ENCODE assay signal across 7 cellular contexts in the genomic region with DNA sequence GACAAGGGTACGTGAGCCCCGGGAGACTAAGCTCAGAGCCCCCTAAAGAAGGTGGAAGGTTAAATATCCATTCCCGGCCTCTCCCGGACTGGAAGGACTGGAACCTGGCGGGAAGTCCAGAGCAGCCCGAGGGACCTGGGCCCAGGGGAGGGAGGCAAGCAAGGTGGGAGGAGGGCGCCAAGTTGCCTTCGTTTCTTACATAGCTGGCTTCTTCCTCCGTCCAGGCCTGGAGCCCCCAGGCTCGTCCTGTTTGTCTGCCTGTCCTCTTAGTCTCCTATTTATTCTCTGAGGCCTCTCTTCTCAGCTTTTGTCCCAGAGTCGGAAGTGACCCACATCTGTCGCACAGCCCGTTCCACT. TPM values are rescaled to one million over a fixed set of nuclear protein-coding genes. Genes with fewer than 3 reads are reported as not detected.
A peak's percentile ranks its signal among the peaks of the same experiment; 100 is the strongest.
DNase-seq lines count a peak whose midpoint lies in the region; ATAC-seq and TF ChIP-seq lines count a peak whose summit lies in the region.

No MANE protein-coding gene starts in this region.

- TF ChIP-seq CTCF in GM23338 (conservative IDR thresholded peaks at IDR 0.05; ENCODE audit: low read depth in 2 of 2) = no peak
- no peak for TF ChIP-seq CTCF in endothelial cell (IDR thresholded peaks at IDR 0.05; ENCODE audit: unreplicated experiment)
- TF ChIP-seq CTCF in neutrophil (IDR thresholded peaks at IDR 0.05) = no peak

- peaks cover 8% of the 10 kb centered on the region for H3K9me2 ChIP-seq in GM23338 (ENCODE audit: insufficient read depth)

- peaks cover 15% of the 10 kb centered on the region for H3F3A ChIP-seq in GM23338 (replicated peaks; ENCODE audit: low read depth)

- no peaks in the 10 kb centered on the region for H3K36me3 ChIP-seq in GM23338 (ENCODE audit: insufficient read depth)
- no peaks in the 10 kb centered on the region for H3K36me3 ChIP-seq in SJSA1
- H3K36me3 ChIP-seq in neutrophil = no peaks in the 10 kb centered on the region

- peak overlapping the region; percentile 100 for H3K4me3 Mint-ChIP-seq in GM23338
- H3K4me3 Mint-ChIP-seq in endothelial cell (ENCODE audit: unreplicated experiment) = peak overlapping the region; percentile 95

- H3K27ac ChIP-seq in GM23338 (ENCODE audit: low read depth) (peak overlapping the region; percentile 97), SJSA1 (peak overlapping the region; percentile 54), neutrophil (peak overlapping the region; percentile 81)

- peaks cover 57% of the 10 kb centered on the region for H3K36me3 Mint-ChIP-seq in GM23338 (ENCODE audit: low read depth)
- peaks cover 8% of the 10 kb centered on the region for H3K36me3 Mint-ChIP-seq in endothelial cell (ENCODE audit: low read depth, unreplicated experiment)

- H3K4me1 ChIP-seq in GM23338 (ENCODE audit: insufficient read depth) (peaks cover 18% of the 10 kb centered on the region), SJSA1 (replicated peaks) (peaks cover 20% of the 10 kb centered on the region), neutrophil (ENCODE audit: control insufficient read depth in 1 of 2, insufficient read depth in 1 of 2, low read depth in 1 of 2, low read length in 1 of 2) (peaks cover 12 to 14% of the 10 kb centered on the region in 2 experiments)

- 0 out of 2 replicates have a peak overlapping the region, but pooled peaks have one; percentile 23 for H2AFZ ChIP-seq in GM23338

- H4K20me1 ChIP-seq in GM23338 (replicated peaks; ENCODE audit: insufficient read depth) = peaks cover 5% of the 10 kb centered on the region; the same call in 1 of the 2 replicates

- H3K79me2 ChIP-seq in GM23338 (replicated peaks; ENCODE audit: insufficient read depth) = peaks cover 22% of the 10 kb centered on the region

- H3K4me2 ChIP-seq in GM23338 = peak overlapping the region; percentile 100

- peak; percentile 30 for DNase-seq in GM23338 (ENCODE audit: low spot score)
- DNase-seq in SJSA1 (ENCODE audit: low read depth in 1 of 2, low spot score in 2 of 2) = no peak
- peak; percentile 13 for DNase-seq in endothelial cell (ENCODE audit: low spot score)
- DNase-seq in NCI-H748 (lab: John Stamatoyannopoulos, UW; ENCODE audit: unreplicated experiment) = no peak
- DNase-seq in islet precursor cell = no peak
- DNase-seq in NCI-H510A (lab: John Stamatoyannopoulos, UW) = no peak

- H3K27me3 Mint-ChIP-seq in GM23338 (ENCODE audit: insufficient read depth, low read depth, poor library complexity) = peaks cover 24% of the 10 kb centered on the region
- H3K27me3 Mint-ChIP-seq in endothelial cell (ENCODE audit: unreplicated experiment) = peaks cover 10% of the 10 kb centered on the region

- H3K9me3 Mint-ChIP-seq in GM23338 (peaks cover 3% of the 10 kb centered on the region; the same call in 2 of the 3 replicates), endothelial cell (ENCODE audit: unreplicated experiment) (no peaks in the 10 kb centered on the region)

- H3K9me3 ChIP-seq in SJSA1 (replicated peaks) (0 out of 2 replicates have a peak, but pooled peaks cover 2% of the 10 kb centered on the region), neutrophil (no peaks in the 10 kb centered on the region)

- H3K27me3 ChIP-seq in GM23338 (ENCODE audit: insufficient read depth) (no peaks in the 10 kb centered on the region), SJSA1 (replicated peaks) (no peaks in the 10 kb centered on the region), neutrophil (peaks cover 38% of the 10 kb centered on the region)

- H3K27ac Mint-ChIP-seq in GM23338 (peak overlapping the region; percentile 96), endothelial cell (ENCODE audit: unreplicated experiment) (peak overlapping the region; percentile 74)

- peak; percentile 0 for ATAC-seq in GM23338

- H3K4me1 Mint-ChIP-seq in GM23338 = peaks cover 33% of the 10 kb centered on the region
- peaks cover 18% of the 10 kb centered on the region for H3K4me1 Mint-ChIP-seq in endothelial cell (ENCODE audit: unreplicated experiment)

- H3K4me3 ChIP-seq in GM23338 (peak overlapping the region; percentile 100), SJSA1 (peak overlapping the region; percentile 85), neutrophil (ENCODE audit: low read depth in 1 of 2, low read length in 1 of 2) (peak overlapping the region; percentile 74 to 99)

TF ChIP-seq in GM23338, 12 proteins besides CTCF, POLR2A, EP300 and RAD21 (continues in another document):
- TF ChIP-seq, protein P1, sequence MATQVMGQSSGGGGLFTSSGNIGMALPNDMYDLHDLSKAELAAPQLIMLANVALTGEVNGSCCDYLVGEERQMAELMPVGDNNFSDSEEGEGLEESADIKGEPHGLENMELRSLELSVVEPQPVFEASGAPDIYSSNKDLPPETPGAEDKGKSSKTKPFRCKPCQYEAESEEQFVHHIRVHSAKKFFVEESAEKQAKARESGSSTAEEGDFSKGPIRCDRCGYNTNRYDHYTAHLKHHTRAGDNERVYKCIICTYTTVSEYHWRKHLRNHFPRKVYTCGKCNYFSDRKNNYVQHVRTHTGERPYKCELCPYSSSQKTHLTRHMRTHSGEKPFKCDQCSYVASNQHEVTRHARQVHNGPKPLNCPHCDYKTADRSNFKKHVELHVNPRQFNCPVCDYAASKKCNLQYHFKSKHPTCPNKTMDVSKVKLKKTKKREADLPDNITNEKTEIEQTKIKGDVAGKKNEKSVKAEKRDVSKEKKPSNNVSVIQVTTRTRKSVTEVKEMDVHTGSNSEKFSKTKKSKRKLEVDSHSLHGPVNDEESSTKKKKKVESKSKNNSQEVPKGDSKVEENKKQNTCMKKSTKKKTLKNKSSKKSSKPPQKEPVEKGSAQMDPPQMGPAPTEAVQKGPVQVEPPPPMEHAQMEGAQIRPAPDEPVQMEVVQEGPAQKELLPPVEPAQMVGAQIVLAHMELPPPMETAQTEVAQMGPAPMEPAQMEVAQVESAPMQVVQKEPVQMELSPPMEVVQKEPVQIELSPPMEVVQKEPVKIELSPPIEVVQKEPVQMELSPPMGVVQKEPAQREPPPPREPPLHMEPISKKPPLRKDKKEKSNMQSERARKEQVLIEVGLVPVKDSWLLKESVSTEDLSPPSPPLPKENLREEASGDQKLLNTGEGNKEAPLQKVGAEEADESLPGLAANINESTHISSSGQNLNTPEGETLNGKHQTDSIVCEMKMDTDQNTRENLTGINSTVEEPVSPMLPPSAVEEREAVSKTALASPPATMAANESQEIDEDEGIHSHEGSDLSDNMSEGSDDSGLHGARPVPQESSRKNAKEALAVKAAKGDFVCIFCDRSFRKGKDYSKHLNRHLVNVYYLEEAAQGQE (IDR thresholded peaks at IDR 0.05; ENCODE audit: unreplicated experiment) = no peak
- TF ChIP-seq, protein P2, sequence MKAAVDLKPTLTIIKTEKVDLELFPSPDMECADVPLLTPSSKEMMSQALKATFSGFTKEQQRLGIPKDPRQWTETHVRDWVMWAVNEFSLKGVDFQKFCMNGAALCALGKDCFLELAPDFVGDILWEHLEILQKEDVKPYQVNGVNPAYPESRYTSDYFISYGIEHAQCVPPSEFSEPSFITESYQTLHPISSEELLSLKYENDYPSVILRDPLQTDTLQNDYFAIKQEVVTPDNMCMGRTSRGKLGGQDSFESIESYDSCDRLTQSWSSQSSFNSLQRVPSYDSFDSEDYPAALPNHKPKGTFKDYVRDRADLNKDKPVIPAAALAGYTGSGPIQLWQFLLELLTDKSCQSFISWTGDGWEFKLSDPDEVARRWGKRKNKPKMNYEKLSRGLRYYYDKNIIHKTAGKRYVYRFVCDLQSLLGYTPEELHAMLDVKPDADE (IDR thresholded peaks at IDR 0.05) = no peak
- TF ChIP-seq NANOG (IDR thresholded peaks at IDR 0.05; ENCODE audit: borderline replicate concordance) (no peak), EZH2phosphoT487 (IDR thresholded peaks at IDR 0.05; ENCODE audit: unreplicated experiment) (no peak), CREB1 (CRISPR knock-in tag; IDR thresholded peaks at IDR 0.05; ENCODE audit: low read depth) (no peak), ZNF114 (CRISPR knock-in tag; IDR thresholded peaks at IDR 0.05) (no peak), ZNF331 (CRISPR knock-in tag; IDR thresholded peaks at IDR 0.05; ENCODE audit: low read depth) (no peak), JUNB (IDR thresholded peaks at IDR 0.05; ENCODE audit: unreplicated experiment) (no peak), POLR2AphosphoS5 (IDR thresholded peaks at IDR 0.05; ENCODE audit: low read depth) (no peak), STAT1 (IDR thresholded peaks at IDR 0.05; ENCODE audit: unreplicated experiment) (no peak)

RNA-seq across cellular contexts. Expression of a gene that starts 0.7 kb away (rescaled TPM):
- 103 and 112 TPM in 2 replicates for total RNA-seq in GM23338 (2014; rRNA removed; shearing (Covaris generic))
- polyA plus RNA-seq in GM23338 (2016; fragmentation: Nextera tagmentation; extraction: Ambion mirVana) = 53.5 and 57.9 TPM in 2 replicates
- 4.8 and 5.3 TPM in 2 replicates for total RNA-seq in SJSA1 (2014; rRNA removed; shearing (Covaris generic))
- 23.9 TPM for total RNA-seq in endothelial cell (ENCODE audit: unreplicated experiment)

RNA-seq across cellular contexts. Expression of a gene that starts 19.8 kb away (rescaled TPM):
- 78.7 and 93.2 TPM in 2 replicates for total RNA-seq in GM23338 (2014; rRNA removed; shearing (Covaris generic))
- 18.6 and 19.0 TPM in 2 replicates for polyA plus RNA-seq in GM23338 (2016; fragmentation: Nextera tagmentation; extraction: Ambion mirVana)
- total RNA-seq in SJSA1 (2014; rRNA removed; shearing (Covaris generic)) = 43.1 and 44.0 TPM in 2 replicates
- total RNA-seq in endothelial cell (ENCODE audit: unreplicated experiment) = 38.2 TPM

RNA-seq across cellular contexts. Expression of a gene that starts 19.9 kb away (rescaled TPM):
- total RNA-seq in GM23338 (2014; rRNA removed; shearing (Covaris generic)) = 2.2 and 5.2 TPM in 2 replicates
- 1.4 and 1.8 TPM in 2 replicates for polyA plus RNA-seq in GM23338 (2016; fragmentation: Nextera tagmentation; extraction: Ambion mirVana)
- total RNA-seq in SJSA1 (2014; rRNA removed; shearing (Covaris generic)) = 1.4 TPM in 1 of 2 replicates, not detected in the other
- total RNA-seq in endothelial cell (ENCODE audit: unreplicated experiment) = 1.2 TPM

RNA-seq across cellular contexts. Expression of a gene that starts 23.5 kb away (rescaled TPM):
- not detected in 2 replicates for total RNA-seq in GM23338 (2014; rRNA removed; shearing (Covaris generic))
- 0.16 TPM in 1 of 2 replicates, not detected in the other for polyA plus RNA-seq in GM23338 (2016; fragmentation: Nextera tagmentation; extraction: Ambion mirVana)
- total RNA-seq in SJSA1 (2014; rRNA removed; shearing (Covaris generic)) = not detected in 2 replicates
- not detected for total RNA-seq in endothelial cell (ENCODE audit: unreplicated experiment)

RNA-seq across cellular contexts. Expression of a gene that starts 35.6 kb away (rescaled TPM):
- not detected in 2 replicates for total RNA-seq in GM23338 (2014; rRNA removed; shearing (Covaris generic))
- polyA plus RNA-seq in GM23338 (2016; fragmentation: Nextera tagmentation; extraction: Ambion mirVana) = 0.53 and 0.57 TPM in 2 replicates
- total RNA-seq in SJSA1 (2014; rRNA removed; shearing (Covaris generic)) = 1.8 TPM in 1 of 2 replicates, not detected in the other
- 0.59 TPM for total RNA-seq in endothelial cell (ENCODE audit: unreplicated experiment)

Comparison
In these comparisons a context has a peak if more than half of its experiments do, and no peak if none do; other contexts are left out.
1. DNase-seq: peak in GM23338 (single experiment) and endothelial cell (single experiment); none in SJSA1 (0 of 2), NCI-H748 (single experiment), islet precursor cell (single experiment) and NCI-H510A (single experiment).
2. Peak in every context shown above with its lines, with median percentiles within 50 percentile points of each other: H3K27ac ChIP-seq and H3K4me3 ChIP-seq.